29 cellular contexts compared by ENCODE assay signal in genomic region chr10:85362401-85362800, GRCh38.
"Had no signal": no experiment of that assay in that cellular context is flagged by ENCODE, and none has a peak within 500 bp of the region (broad histone marks: within the 10 kb centered on the region; RNA-seq: fewer than 3 reads in every experiment).

No MANE protein-coding gene starts in this region.

- H3K4me3 ChIP-seq: colonic mucosa, esophagus squamous epithelium, gastrocnemius medialis, heart right ventricle, lower lobe of right lung, mucosa of descending colon had no signal

- FAIRE-seq: endometrium, kidney had no signal

- H3K36me3 ChIP-seq: colonic mucosa, esophagus squamous epithelium, gastrocnemius medialis, heart right ventricle, lower lobe of right lung had no signal

- H3K4me1 ChIP-seq: colonic mucosa, esophagus squamous epithelium, gastrocnemius medialis, heart right ventricle, lower lobe of right lung had no signal

- H3K27ac ChIP-seq: colonic mucosa, epithelial cell of prostate, esophagus squamous epithelium, gastrocnemius medialis, heart right ventricle, lower lobe of right lung had no signal

- DNase-seq: colonic mucosa; cortex of kidney; effector CD8-positive, alpha-beta T cell; effector memory CD8-positive, alpha-beta T cell; endodermal cell; erythroblast; esophagus squamous epithelium; foreskin fibroblast; foreskin melanocyte; gastrocnemius medialis; glutamatergic neuron; head of caudate nucleus; heart right ventricle; hippocampal formation; immature natural killer cell; islet precursor cell; kidney; kidney glomerular epithelial cell; left colon; left ventricle myocardium superior; lower lobe of right lung; mesenchymal stem cell; mucosa of descending colon; naive B cell; naive thymus-derived CD8-positive, alpha-beta T cell had no signal

- ATAC-seq: effector memory CD8-positive, alpha-beta T cell; esophagus mucosa; gastrocnemius medialis; heart right ventricle; left colon; left lobe of liver; left ventricle myocardium superior; lower lobe of right lung; mucosa of descending colon; naive thymus-derived CD8-positive, alpha-beta T cell had no signal

- H3K9me3 ChIP-seq: colonic mucosa, esophagus squamous epithelium, gastrocnemius medialis, lower lobe of right lung, mucosa of descending colon had no signal

- H3K27me3 ChIP-seq: colonic mucosa, esophagus squamous epithelium, gastrocnemius medialis, heart right ventricle had no signal
